8 cellular contexts compared by ENCODE assay signal in genomic region chrX:29042341-29042740, GRCh38.
"Had no signal": no experiment of that assay in that cellular context is flagged by ENCODE, and none has a peak within 500 bp of the region (broad histone marks: within the 10 kb centered on the region; RNA-seq: fewer than 3 reads in every experiment).

No MANE protein-coding gene starts in this region.

- H3K4me1 Mint-ChIP-seq: IgD-negative memory B cell had no signal

- DNase-seq: IMR-90, KBM-7, KG1 had no signal

- H3K27ac Mint-ChIP-seq: IgD-negative memory B cell had no signal

- H3K36me3 Mint-ChIP-seq: IgD-negative memory B cell had no signal

- H3K27me3 Mint-ChIP-seq: IgD-negative memory B cell had no signal

- FAIRE-seq: HepG2, HTR-8/SVneo, K562 had no signal

- H3K4me3 Mint-ChIP-seq: IgD-negative memory B cell had no signal

- H3K27ac ChIP-seq: HL-60 had no signal

- ATAC-seq: HepG2, K562 had no signal

- H3K4me3 ChIP-seq: K562 had no signal
